14 cellular contexts compared by ENCODE assay signal in the genomic region with DNA sequence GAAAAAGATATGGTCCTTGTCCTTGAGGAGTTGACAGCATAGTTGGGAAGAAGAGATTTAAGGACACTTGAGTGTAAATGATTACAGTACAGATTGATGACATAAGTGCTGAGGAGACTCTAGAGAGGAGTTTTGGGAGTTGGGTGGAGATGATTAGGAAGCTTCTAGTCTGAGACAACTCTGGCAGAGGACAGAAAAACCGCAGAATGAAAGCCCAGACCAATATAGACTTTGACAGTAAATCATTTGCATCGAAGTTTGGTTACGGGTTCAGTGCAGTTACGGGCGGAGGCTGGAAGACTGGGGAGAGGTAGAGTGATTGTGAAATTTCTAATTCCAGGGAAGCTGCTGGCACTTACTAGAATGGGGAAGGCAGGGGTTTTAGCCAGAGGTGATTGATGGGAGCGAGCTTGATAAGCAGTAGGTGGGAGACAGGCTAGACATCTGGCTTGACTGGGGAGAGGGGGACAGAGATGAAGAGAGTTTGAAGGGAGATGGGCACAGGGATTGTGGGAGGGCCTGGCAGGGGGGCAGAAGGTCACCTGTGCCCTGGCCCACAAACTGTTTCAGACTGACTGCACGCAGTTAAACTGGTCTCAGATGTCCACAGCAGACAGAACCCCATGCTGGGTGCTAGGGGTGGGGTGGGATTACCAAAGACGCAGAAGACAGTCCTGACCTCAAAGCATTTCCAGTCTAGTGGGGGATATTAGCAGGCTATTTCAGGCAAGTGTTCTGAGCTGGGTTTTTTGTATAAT. TPM values are rescaled to one million over a fixed set of nuclear protein-coding genes. Genes with fewer than 3 reads are reported as not detected.
DNase-seq lines count a peak whose midpoint lies in the region; ATAC-seq, FAIRE-seq and TF ChIP-seq lines count a peak whose summit lies in the region.
"Had no signal": no experiment of that assay in that cellular context is flagged by ENCODE, and none has a peak within 500 bp of the region (broad histone marks: within the 10 kb centered on the region; RNA-seq: fewer than 3 reads in every experiment).

No MANE protein-coding gene starts in this region.

- peak overlapping the region; percentile 5 for H3K27ac Mint-ChIP-seq in Calu3 (ENCODE audit: unreplicated experiment)
- H3K27ac Mint-ChIP-seq: type B pancreatic cell had no signal

- H4K20me1 ChIP-seq in Karpas-422 (ENCODE audit: insufficient read depth, low read depth, low read length) (peaks cover 7% of the 10 kb centered on the region; the same call in 1 of the 2 replicates), GM12878 (ENCODE audit: control insufficient read depth, insufficient read depth) (no peaks in the 10 kb centered on the region)

- CTCF ChIA-PET in Calu3 (lab: Charles Lee) (interaction anchor here (0.6 to 1.3 kb wide), 3 partner anchors 12 to 96 kb away, joined by 3 read pairs; no protein-coding TSS in a partner anchor), GM12878 (lab: Yijun Ruan, JAX) (interaction anchor here (0.9 to 13.1 kb wide), 18 partner anchors 8 to 120 kb away, joined by 3 to 206 read pairs (median 6); partner anchors contain the start of genes INSRR, ISG20L2, METTL25B and MRPL24), RWPE1 (lab: Yijun Ruan, JAX) (interaction anchor here (0.7 to 3.6 kb wide), 6 partner anchors 49 to 132 kb away, joined by 3 to 29 read pairs (median 6); partner anchors contain the start of genes ISG20L2, METTL25B and NTRK1)

- SMC1A ChIA-PET in GM12878 (lab: Charles Lee; ENCODE audit: uncharacterized antibody, unreplicated experiment) = interaction anchor here (0.9 to 5.7 kb wide), 13 partner anchors 12 to 311 kb away, joined by 3 to 60 read pairs (median 5); partner anchors contain the start of genes INSRR, ISG20L2, METTL25B and NTRK1

- H3K36me3 ChIP-seq in Karpas-422 (ENCODE audit: insufficient read depth, low read length) (peaks cover 53% of the 10 kb centered on the region; the same call in 1 of the 2 replicates), GM12878 (ENCODE audit: control insufficient read depth in 2 of 2, insufficient read depth in 2 of 2, low read length in 1 of 2) (peaks cover 38 to 52% of the 10 kb centered on the region in 2 experiments), mucosa of descending colon (ENCODE audit: low read depth) (peaks cover 5% of the 10 kb centered on the region)

- H3K27me3 ChIP-seq in Karpas-422 (ENCODE audit: low read length) (no peaks in the 10 kb centered on the region), GM12878 (replicated peaks in 1 of 2; ENCODE audit: control insufficient read depth in 2 of 2, insufficient read depth in 2 of 2, low read length in 1 of 2) (no peaks in the 10 kb centered on the region)
- H3K27me3 ChIP-seq: BE2C had no signal

- RAD21 ChIA-PET in GM12878 (lab: Charles Lee; ENCODE audit: unreplicated experiment) = interaction anchor here (0.9 to 11.9 kb wide), 8 partner anchors 40 to 107 kb away, joined by 3 to 115 read pairs (median 6); partner anchors contain the start of genes INSRR, ISG20L2, METTL25B and NTRK1

- TF ChIP-seq CTCF in Calu3 (IDR thresholded peaks at IDR 0.05; ENCODE audit: unreplicated experiment) (no peak), GM12878 (IDR thresholded peaks at IDR 0.05 in 2 of 3, conservative IDR thresholded peaks at IDR 0.05 in 1 of 3; ENCODE audit: control insufficient read depth in 2 of 3, extremely low read depth in 1 of 3, insufficient read depth in 1 of 3, low read depth in 3 of 3, low read length in 3 of 3) (no peak), mucosa of descending colon (IDR thresholded peaks at IDR 0.05) (no peak), RWPE1 (conservative IDR thresholded peaks at IDR 0.05; ENCODE audit: low read depth) (no peak)

- H3K9me3 ChIP-seq in Karpas-422 (ENCODE audit: low read length) (no peaks in the 10 kb centered on the region), GM12878 (replicated peaks; ENCODE audit: control insufficient read depth, insufficient read depth, low read length) (no peaks in the 10 kb centered on the region), mucosa of descending colon (no peaks in the 10 kb centered on the region)
- H3K9me3 ChIP-seq: BE2C had no signal

- no TSS peak for BruUV-seq in Calu3 (replicated peaks; lab: Mats Ljungman, UMichigan)
- BruUV-seq in GM12878 (replicated peaks; lab: Mats Ljungman, UMichigan) = no TSS peak

- H3K27ac ChIP-seq in Karpas-422 (ENCODE audit: low read length) = peak overlapping the region; percentile 48
- no peak overlapping the region for H3K27ac ChIP-seq in GM12878 (ENCODE audit: control insufficient read depth, insufficient read depth)
- no peak overlapping the region for H3K27ac ChIP-seq in RWPE1
- H3K27ac ChIP-seq: KMS-11 had no signal

- no peak for ATAC-seq in GM12878
- ATAC-seq in mucosa of descending colon = peak; percentile 19
- no peak for ATAC-seq in GM21526 (IDR thresholded peaks at IDR 0.05; ENCODE audit: low FRiP score, unreplicated experiment)

- H3K79me2 ChIP-seq in Karpas-422 (ENCODE audit: low read length) (no peaks in the 10 kb centered on the region), GM12878 (ENCODE audit: control insufficient read depth, insufficient read depth, low read length) (no peaks in the 10 kb centered on the region)

- no peak for TF ChIP-seq EP300 in GM12878 (IDR thresholded peaks at IDR 0.05; ENCODE audit: borderline replicate concordance in 1 of 2, control insufficient read depth in 1 of 2, low read depth in 2 of 2, low read length in 2 of 2)

- peak overlapping the region; percentile 19; the same call in 1 of the 2 replicates for H3K9ac ChIP-seq in Karpas-422 (ENCODE audit: low read length)
- no peak overlapping the region for H3K9ac ChIP-seq in GM12878 (ENCODE audit: control insufficient read depth, insufficient read depth, low read length)
- H3K9ac ChIP-seq: KMS-11 had no signal

- no peaks in the 10 kb centered on the region for H3K4me1 Mint-ChIP-seq in Calu3 (ENCODE audit: low read depth, unreplicated experiment)

- DNase-seq in Calu3 (no peak), Karpas-422 (no peak), GM12878 (ENCODE audit: low read depth, low spot score) (no peak), mucosa of descending colon (no peak), RWPE1 (ENCODE audit: low spot score) (no peak)
- DNase-seq in activated CD8-positive, alpha-beta memory T cell treated with anti-CD3 and anti-CD28 coated beads for 24 hours = no peak
- DNase-seq in activated naive CD4-positive, alpha-beta T cell treated with anti-CD3 and anti-CD28 coated beads, Interleukin-2, amount 50 U/mL, for 16 hours = no peak
- DNase-seq: stimulated activated CD8-positive, alpha-beta memory T cell treated with anti-CD3 and anti-CD28 coated beads, Interleukin-4, amount 100 ng/mL, for 48 hours had no signal

- peaks cover 79% of the 10 kb centered on the region for H3K36me3 Mint-ChIP-seq in Calu3 (ENCODE audit: insufficient read depth, unreplicated experiment)

- WGBS in GM12878 (ENCODE audit: insufficient coverage, insufficient replicate concordance, low lambda C conversion rate, missing lambda C conversion rate) = 28% methylated on average over 8 of the region's 8 CpGs

- no peak overlapping the region for H3K4me3 Mint-ChIP-seq in Calu3 (ENCODE audit: low read depth, unreplicated experiment)
- H3K4me3 Mint-ChIP-seq: central memory CD8-positive, alpha-beta T cell; neural crest cell; type B pancreatic cell had no signal

- in situ Hi-C loops in GM12878 (cut with MboI) = no loop called here

- H3K9me3 Mint-ChIP-seq in Calu3 (ENCODE audit: low read depth, unreplicated experiment) = no peaks in the 10 kb centered on the region
- H3K9me3 Mint-ChIP-seq: central memory CD8-positive, alpha-beta T cell; neural crest cell; type B pancreatic cell had no signal

- H3K4me1 ChIP-seq in Karpas-422 (ENCODE audit: low read length) (peaks cover 45% of the 10 kb centered on the region), GM12878 (ENCODE audit: control insufficient read depth, insufficient read depth, low read length) (peaks cover 17% of the 10 kb centered on the region), mucosa of descending colon (ENCODE audit: low read depth) (no peaks in the 10 kb centered on the region)

- TF ChIP-seq RAD21 in GM12878 (IDR thresholded peaks at IDR 0.05; ENCODE audit: insufficient read depth, low read depth, low read length) = no peak

- no peaks in the 10 kb centered on the region for H3K27me3 Mint-ChIP-seq in Calu3 (ENCODE audit: unreplicated experiment)
- H3K27me3 Mint-ChIP-seq: central memory CD8-positive, alpha-beta T cell; type B pancreatic cell had no signal

- POLR2A ChIA-PET in GM12878 (lab: Charles Lee) (no interaction called here), RWPE1 (lab: Yijun Ruan, JAX; ENCODE audit: low non-redundant PET) (no interaction called here)

- FAIRE-seq in GM12878 (lab: Jason Lieb, UNC) = no peak

- H3K4me3 ChIP-seq in Karpas-422 (ENCODE audit: low read length) (no peak overlapping the region), GM12878 (no peak overlapping the region), mucosa of descending colon (no peak overlapping the region)

- H2AFZ ChIP-seq in Karpas-422 (ENCODE audit: low read length) (no peak overlapping the region), GM12878 (ENCODE audit: control insufficient read depth, low read depth, low read length) (no peak overlapping the region)

- intact Hi-C loops in Calu3 (cut with micrococcal nuclease; ENCODE audit: unreplicated experiment) = loop anchor here (1.0 kb wide), 2 partner anchors 64 to 94 kb away; partner anchors contain the start of gene NTRK1
- intact Hi-C loops in GM12878 (cut with micrococcal nuclease; ENCODE audit: unreplicated experiment) = loop anchor here (1.0 to 5.0 kb wide), 3 partner anchors 41 to 94 kb away; partner anchors contain the start of gene NTRK1
- intact Hi-C loops in mucosa of descending colon (cut with DNase I, micrococcal nuclease) = loop anchor here in 1 of 2 donors (5.0 kb wide), 1 partner anchor 66 kb away; the partner anchor contains the start of gene NTRK1

- H3K9me2 ChIP-seq in Karpas-422 (replicated peaks; ENCODE audit: insufficient read depth, low read length) = no peaks in the 10 kb centered on the region

- H3K4me2 ChIP-seq in Karpas-422 (ENCODE audit: low read depth, low read length, poor library complexity, severe bottlenecking) (peak overlapping the region; percentile 34), GM12878 (ENCODE audit: control insufficient read depth, insufficient read depth) (peak overlapping the region; percentile 38; the same call in 1 of the 2 replicates)
- H3K4me2 ChIP-seq: KMS-11 had no signal

- no peak for TF ChIP-seq POLR2A in GM12878 (IDR thresholded peaks at IDR 0.05; ENCODE audit: low read depth, low read length)

RNA-seq across cellular contexts. Expression of gene SH2D2A, which starts 20.1 kb away (rescaled TPM):
- total RNA-seq in Calu3 (2022) (2.9 and 3.1 TPM in 2 replicates), GM12878 (2014; rRNA removed) (9.9 and 11.4 TPM in 2 replicates), GM12878 (2014; rRNA removed; fragmentation: Illumina TruSeq; extraction: Trizol) (4.6 and 5.4 TPM in 2 replicates), GM12878 (2021) (15.9 and 17.4 TPM in 2 replicates), mucosa of descending colon (1 to 10 TPM; 2.9 to 3.3 (median 3.1) TPM)
- not detected in 2 replicates for total RNA-seq in Karpas-422 (2014; rRNA removed; shearing (Covaris generic); ENCODE audit: low replicate concordance)
- 22.4 and 23.9 TPM in 2 replicates for total RNA-seq in GM12878 (2013; cell fraction: nucleolus; rRNA removed)
- 1.8 TPM for polyA plus RNA-seq in GM12878 (2011; ENCODE audit: low read depth)
- polyA plus RNA-seq in GM12878 (2011; rRNA removed) (3.7 and 9.7 TPM in 2 replicates), GM12878 (2014; fragmentation: Illumina TruSeq; extraction: Trizol) (2.2 and 4.4 TPM in 2 replicates), GM12878 (2014; fragmentation: Nextera tagmentation; extraction: Ambion mirVana) (1 to 10 TPM in 1 of 2 experiments, under 1 TPM in 1; 0.72 to 1.8 TPM), GM12878 (2014; rRNA removed) (10.7 and 11.6 TPM in 2 replicates), GM12878 (2016; fragmentation: Nextera tagmentation; extraction: Ambion mirVana) (1 to 10 TPM; 6.5 to 7.4 TPM)
- 11.4 and 13.8 TPM in 2 replicates for polyA plus RNA-seq in GM12878 (2011; cell fraction: cytosol; rRNA removed)
- 23.0 and 23.7 TPM in 2 replicates for polyA plus RNA-seq in GM12878 (2011; cell fraction: nucleus; rRNA removed)
- 3.4 and 5.8 TPM in 2 replicates for polyA plus RNA-seq in GM12878 (2012)
- 8.1 and 15.6 TPM in 2 replicates for polyA minus RNA-seq in GM12878 (2011; rRNA and poly(A)+ RNA removed)
- polyA minus RNA-seq in GM12878 (2011; cell fraction: cytosol; rRNA and poly(A)+ RNA removed) = 8.7 and 12.3 TPM in 2 replicates
- 19.2 and 32.7 TPM in 2 replicates for polyA minus RNA-seq in GM12878 (2011; cell fraction: nucleus; rRNA and poly(A)+ RNA removed)

RNA-seq across cellular contexts. Expression of gene PRCC, which starts 29.2 kb away (rescaled TPM):
- total RNA-seq in Calu3 (2022) (72.8 and 80.4 TPM in 2 replicates), GM12878 (2014; rRNA removed) (79.6 and 92.2 TPM in 2 replicates), GM12878 (2014; rRNA removed; fragmentation: Illumina TruSeq; extraction: Trizol) (34.0 and 36.0 TPM in 2 replicates), GM12878 (2021) (78.3 and 87.5 TPM in 2 replicates), mucosa of descending colon (10 to 100 TPM; 55.0 to 66.1 (median 59.2) TPM)
- 39.6 and 50.0 TPM in 2 replicates for total RNA-seq in Karpas-422 (2014; rRNA removed; shearing (Covaris generic); ENCODE audit: low replicate concordance)
- total RNA-seq in GM12878 (2013; cell fraction: nucleolus; rRNA removed) = 41.6 and 44.9 TPM in 2 replicates
- polyA plus RNA-seq in GM12878 (2011; ENCODE audit: low read depth) = 47.3 TPM
- polyA plus RNA-seq in GM12878 (2011; rRNA removed) (29.2 and 52.8 TPM in 2 replicates), GM12878 (2014; fragmentation: Illumina TruSeq; extraction: Trizol) (121 and 132 TPM in 2 replicates), GM12878 (2014; fragmentation: Nextera tagmentation; extraction: Ambion mirVana) (10 to 100 TPM; 23.8 to 30.1 TPM), GM12878 (2014; rRNA removed) (52.6 and 56.6 TPM in 2 replicates), GM12878 (2016; fragmentation: Nextera tagmentation; extraction: Ambion mirVana) (10 to 100 TPM; 73.5 to 77.2 TPM)
- 88.4 and 93.1 TPM in 2 replicates for polyA plus RNA-seq in GM12878 (2011; cell fraction: cytosol; rRNA removed)
- 48.7 and 57.5 TPM in 2 replicates for polyA plus RNA-seq in GM12878 (2011; cell fraction: nucleus; rRNA removed)
- polyA plus RNA-seq in GM12878 (2012) = 53.5 and 59.4 TPM in 2 replicates
- 60.8 and 108 TPM in 2 replicates for polyA minus RNA-seq in GM12878 (2011; rRNA and poly(A)+ RNA removed)
- 32.9 and 54.4 TPM in 2 replicates for polyA minus RNA-seq in GM12878 (2011; cell fraction: cytosol; rRNA and poly(A)+ RNA removed)
- polyA minus RNA-seq in GM12878 (2011; cell fraction: nucleus; rRNA and poly(A)+ RNA removed) = 18.6 and 34.4 TPM in 2 replicates

RNA-seq across cellular contexts. Expression of gene HDGF, which starts 45.0 kb away (rescaled TPM):
- total RNA-seq in Calu3 (2022) = 437 and 470 TPM in 2 replicates
- 191 and 237 TPM in 2 replicates for total RNA-seq in Karpas-422 (2014; rRNA removed; shearing (Covaris generic); ENCODE audit: low replicate concordance)
- 39.3 and 39.8 TPM in 2 replicates for total RNA-seq in GM12878 (2013; cell fraction: nucleolus; rRNA removed)
- total RNA-seq in GM12878 (2014; rRNA removed) = 237 and 258 TPM in 2 replicates
- total RNA-seq in GM12878 (2014; rRNA removed; fragmentation: Illumina TruSeq; extraction: Trizol) = 267 and 277 TPM in 2 replicates
- total RNA-seq in GM12878 (2021) = 261 and 271 TPM in 2 replicates
- polyA plus RNA-seq in GM12878 (2011; ENCODE audit: low read depth) = 91.5 TPM
- polyA plus RNA-seq in GM12878 (2011; rRNA removed) = 200 and 203 TPM in 2 replicates
- polyA plus RNA-seq in GM12878 (2011; cell fraction: cytosol; rRNA removed) = 144 and 155 TPM in 2 replicates
- polyA plus RNA-seq in GM12878 (2011; cell fraction: nucleus; rRNA removed) = 134 and 144 TPM in 2 replicates
- polyA plus RNA-seq in GM12878 (2012) = 118 and 127 TPM in 2 replicates
- polyA plus RNA-seq in GM12878 (2014; fragmentation: Illumina TruSeq; extraction: Trizol) = 372 and 388 TPM in 2 replicates
- 10 to 100 TPM; 28.3 to 65.9 TPM for polyA plus RNA-seq in GM12878 (2014; fragmentation: Nextera tagmentation; extraction: Ambion mirVana)
- polyA plus RNA-seq in GM12878 (2014; rRNA removed) = 217 and 223 TPM in 2 replicates
- 10 to 100 TPM; 45.1 to 81.9 TPM for polyA plus RNA-seq in GM12878 (2016; fragmentation: Nextera tagmentation; extraction: Ambion mirVana)
- 62.2 and 108 TPM in 2 replicates for polyA minus RNA-seq in GM12878 (2011; rRNA and poly(A)+ RNA removed)
- 51.7 and 58.8 TPM in 2 replicates for polyA minus RNA-seq in GM12878 (2011; cell fraction: cytosol; rRNA and poly(A)+ RNA removed)
- polyA minus RNA-seq in GM12878 (2011; cell fraction: nucleus; rRNA and poly(A)+ RNA removed) = 25.5 and 37.3 TPM in 2 replicates
- total RNA-seq in mucosa of descending colon = 100 to 1,000 TPM; 196 to 264 (median 221) TPM

RNA-seq across cellular contexts. Expression of gene MRPL24, which starts 55.6 kb away (rescaled TPM):
- total RNA-seq in Calu3 (2022) = 130 and 138 TPM in 2 replicates
- 102 and 113 TPM in 2 replicates for total RNA-seq in Karpas-422 (2014; rRNA removed; shearing (Covaris generic); ENCODE audit: low replicate concordance)
- total RNA-seq in GM12878 (2013; cell fraction: nucleolus; rRNA removed) = 2.3 and 4.3 TPM in 2 replicates
- total RNA-seq in GM12878 (2014; rRNA removed) = 131 and 135 TPM in 2 replicates
- 119 and 120 TPM in 2 replicates for total RNA-seq in GM12878 (2014; rRNA removed; fragmentation: Illumina TruSeq; extraction: Trizol)
- total RNA-seq in GM12878 (2021) = 87.4 and 104 TPM in 2 replicates
- polyA plus RNA-seq in GM12878 (2011; ENCODE audit: low read depth) = 66.1 TPM
- polyA plus RNA-seq in GM12878 (2011; rRNA removed) = 84.8 and 98.9 TPM in 2 replicates
- 86.3 and 90.5 TPM in 2 replicates for polyA plus RNA-seq in GM12878 (2011; cell fraction: cytosol; rRNA removed)
- 51.7 and 59.4 TPM in 2 replicates for polyA plus RNA-seq in GM12878 (2011; cell fraction: nucleus; rRNA removed)
- 73.5 and 76.5 TPM in 2 replicates for polyA plus RNA-seq in GM12878 (2012)
- polyA plus RNA-seq in GM12878 (2014; fragmentation: Illumina TruSeq; extraction: Trizol) = 172 and 173 TPM in 2 replicates
- 100 to 1,000 TPM; 245 to 269 TPM for polyA plus RNA-seq in GM12878 (2014; fragmentation: Nextera tagmentation; extraction: Ambion mirVana)
- polyA plus RNA-seq in GM12878 (2014; rRNA removed) = 154 and 180 TPM in 2 replicates
- polyA plus RNA-seq in GM12878 (2016; fragmentation: Nextera tagmentation; extraction: Ambion mirVana) = 100 to 1,000 TPM; 132 to 136 TPM
- polyA minus RNA-seq in GM12878 (2011; rRNA and poly(A)+ RNA removed) = 43.6 and 44.0 TPM in 2 replicates
- polyA minus RNA-seq in GM12878 (2011; cell fraction: cytosol; rRNA and poly(A)+ RNA removed) = 11.8 and 22.1 TPM in 2 replicates
- polyA minus RNA-seq in GM12878 (2011; cell fraction: nucleus; rRNA and poly(A)+ RNA removed) = 9.6 and 13.0 TPM in 2 replicates
- 10 to 100 TPM; 50.1 to 61.7 (median 57.6) TPM for total RNA-seq in mucosa of descending colon
